Comparison of ENCODE assay signal across 37 cellular contexts in genomic region chr11:119979716-119980115, GRCh38.
"Had no signal": no experiment of that assay in that cellular context is flagged by ENCODE, and none has a peak within 500 bp of the region (broad histone marks: within the 10 kb centered on the region; RNA-seq: fewer than 3 reads in every experiment).

No MANE protein-coding gene starts in this region.

- H3K36me3 ChIP-seq: ascending aorta, cardiac muscle cell had no signal

- H3K4me3 ChIP-seq: ascending aorta, cardiac muscle cell had no signal

- H3K4me1 ChIP-seq: ascending aorta had no signal

- DNase-seq: activated B cell treated with CpG ODN at 0.5 μM for 24 hours; activated CD4-positive, alpha-beta memory T cell treated with anti-CD3 and anti-CD28 coated beads for 36 hours; activated CD4-positive, alpha-beta T cell treated with anti-CD3 and anti-CD28 coated beads for 4 hours; activated CD4-positive, alpha-beta T cell treated with anti-CD3 and anti-CD28 coated beads, Interleukin-2, amount 10 ng/mL, durations not matched to agents 24 days and 14 days; activated CD4-positive, alpha-beta T cell treated with anti-CD3 and anti-CD28 coated beads, Interleukin-2, amount 50 U/mL, for 1 hour; activated CD4-positive, alpha-beta T cell treated with anti-CD3 and anti-CD28 coated beads, Interleukin-2, amount 50 U/mL, for 4 hours; activated CD4-positive, CD25-positive, alpha-beta regulatory T cell treated with anti-CD3 and anti-CD28 coated beads, Interleukin-2, amount 50 U/mL, for 72 hours; activated CD8-positive, alpha-beta memory T cell treated with anti-CD3 and anti-CD28 coated beads, Interleukin-2, amount 50 U/mL, for 4 hours; activated CD8-positive, alpha-beta T cell treated with anti-CD3 and anti-CD28 coated beads for 36 hours; activated effector memory CD4-positive, alpha-beta T cell treated with anti-CD3 and anti-CD28 coated beads, Interleukin-2, amount 50 U/mL, for 16 hours; activated gamma-delta T cell treated with Interleukin-2 at 50 U/mL for 16 hours; activated naive CD4-positive, alpha-beta T cell; activated naive CD4-positive, alpha-beta T cell treated with anti-CD3 and anti-CD28 coated beads for 36 hours; activated naive CD8-positive, alpha-beta T cell treated with anti-CD3 and anti-CD28 coated beads, Interleukin-2, amount 10 ng/mL, durations not matched to agents 7 days and 5 days; activated naive CD8-positive, alpha-beta T cell treated with anti-CD3 and anti-CD28 coated beads, Interleukin-2, amount 50 U/mL, for 24 hours; activated T-cell treated with anti-CD3 and anti-CD28 coated beads for 4 hours; activated T-cell treated with anti-CD3 and anti-CD28 coated beads, Interleukin-2, amount 50 U/mL, for 1 hour; activated T-cell treated with anti-CD3 and anti-CD28 coated beads, Interleukin-2, amount 50 U/mL, for 4 hours; activated T-cell treated with anti-CD3 and anti-CD28 coated beads, Interleukin-2, amount 50 U/mL, for 72 hours; amygdala; anterior cingulate cortex; caudate nucleus; cerebellar nuclear complex; T-helper 1 cell; T-helper 2 cell; T-helper 9 cell had no signal

- H3K27ac ChIP-seq: ascending aorta, cardiac muscle cell, VCaP had no signal

- H3K4me3 Mint-ChIP-seq: activated B cell treated with CpG ODN at 0.5 μM for 24 hours; activated CD4-positive, alpha-beta memory T cell treated with anti-CD3 and anti-CD28 coated beads for 36 hours; activated CD4-positive, alpha-beta T cell treated with anti-CD3 and anti-CD28 coated beads, Interleukin-2, amount 10 ng/mL, durations not matched to agents 24 days and 14 days; activated CD8-positive, alpha-beta T cell treated with anti-CD3 and anti-CD28 coated beads for 36 hours; activated naive CD4-positive, alpha-beta T cell treated with anti-CD3 and anti-CD28 coated beads for 36 hours; activated naive CD4-positive, alpha-beta T cell treated with anti-CD3 and anti-CD28 coated beads, Interleukin-2, amount 50 U/mL, for 24 hours; activated naive CD8-positive, alpha-beta T cell; activated naive CD8-positive, alpha-beta T cell treated with anti-CD3 and anti-CD28 coated beads, Interleukin-2, amount 10 ng/mL, durations not matched to agents 7 days and 5 days; activated naive CD8-positive, alpha-beta T cell treated with anti-CD3 and anti-CD28 coated beads, Interleukin-2, amount 50 U/mL, for 24 hours; activated T-cell treated with anti-CD3 and anti-CD28 coated beads, Interleukin-2, amount 50 U/mL, for 4 hours; activated T-cell treated with anti-CD3 and anti-CD28 coated beads, Interleukin-2, amount 50 U/mL, for 72 hours; activated T-helper 1 cell treated with anti-CD3 and anti-CD28 coated beads, Interleukin-12 subunit alpha, Interleukin-12 subunit beta, Interleukin-2, Interleukin-4 antibody, amounts not matched to agents 30 ng/mL and 10 ng/mL and 1 ng/mL, durations not matched to agents 14 hours and 24 hours and 36 hours; activated T-helper 17 cell treated with anti-CD3 and anti-CD28 coated beads, Interleukin-2, amount 50 U/mL, for 72 hours; brain; central memory CD8-positive, alpha-beta T cell; T-helper 1 cell treated with Interleukin-12 subunit alpha and Interleukin-12 subunit beta and Interleukin-4 antibody, amounts not matched to agents 30 μg/mL and 1 μg/mL, for 36 hours; T-helper 2 cell treated with Interferon-gamma antibody and Interleukin-4, amounts not matched to agents 5 μg/mL and 100 μg/mL, for 36 hours had no signal

- H3K9me3 Mint-ChIP-seq: activated B cell treated with CpG ODN at 0.5 μM for 24 hours; activated CD4-positive, alpha-beta memory T cell treated with anti-CD3 and anti-CD28 coated beads for 36 hours; activated CD4-positive, alpha-beta T cell treated with anti-CD3 and anti-CD28 coated beads, Interleukin-2, amount 10 ng/mL, durations not matched to agents 24 days and 14 days; activated CD8-positive, alpha-beta T cell treated with anti-CD3 and anti-CD28 coated beads for 36 hours; activated naive CD4-positive, alpha-beta T cell treated with anti-CD3 and anti-CD28 coated beads for 36 hours; activated naive CD4-positive, alpha-beta T cell treated with anti-CD3 and anti-CD28 coated beads, Interleukin-2, amount 50 U/mL, for 24 hours; activated naive CD8-positive, alpha-beta T cell treated with anti-CD3 and anti-CD28 coated beads, Interleukin-2, amount 10 ng/mL, durations not matched to agents 7 days and 5 days; activated naive CD8-positive, alpha-beta T cell treated with anti-CD3 and anti-CD28 coated beads, Interleukin-2, amount 50 U/mL, for 24 hours; activated T-cell treated with anti-CD3 and anti-CD28 coated beads, Interleukin-2, amount 50 U/mL, for 4 hours; activated T-cell treated with anti-CD3 and anti-CD28 coated beads, Interleukin-2, amount 50 U/mL, for 72 hours; activated T-helper 1 cell treated with anti-CD3 and anti-CD28 coated beads, Interleukin-12 subunit alpha, Interleukin-12 subunit beta, Interleukin-2, Interleukin-4 antibody, amounts not matched to agents 30 ng/mL and 10 ng/mL and 1 ng/mL, durations not matched to agents 14 hours and 24 hours and 36 hours; activated T-helper 17 cell treated with anti-CD3 and anti-CD28 coated beads, Interleukin-2, amount 50 U/mL, for 72 hours; central memory CD8-positive, alpha-beta T cell; T-helper 1 cell treated with Interleukin-12 subunit alpha and Interleukin-12 subunit beta and Interleukin-4 antibody, amounts not matched to agents 30 μg/mL and 1 μg/mL, for 36 hours; T-helper 2 cell treated with Interferon-gamma antibody and Interleukin-4, amounts not matched to agents 5 μg/mL and 100 μg/mL, for 36 hours had no signal

- H3K27ac Mint-ChIP-seq: activated B cell treated with CpG ODN at 0.5 μM for 24 hours; activated CD4-positive, alpha-beta memory T cell treated with anti-CD3 and anti-CD28 coated beads for 36 hours; activated CD4-positive, alpha-beta T cell treated with anti-CD3 and anti-CD28 coated beads, Interleukin-2, amount 10 ng/mL, durations not matched to agents 24 days and 14 days; activated CD8-positive, alpha-beta T cell treated with anti-CD3 and anti-CD28 coated beads for 36 hours; activated naive CD4-positive, alpha-beta T cell treated with anti-CD3 and anti-CD28 coated beads for 36 hours; activated naive CD4-positive, alpha-beta T cell treated with anti-CD3 and anti-CD28 coated beads, Interleukin-2, amount 50 U/mL, for 24 hours; activated naive CD8-positive, alpha-beta T cell; activated naive CD8-positive, alpha-beta T cell treated with anti-CD3 and anti-CD28 coated beads, Interleukin-2, amount 10 ng/mL, durations not matched to agents 7 days and 5 days; activated naive CD8-positive, alpha-beta T cell treated with anti-CD3 and anti-CD28 coated beads, Interleukin-2, amount 50 U/mL, for 24 hours; activated T-cell treated with anti-CD3 and anti-CD28 coated beads, Interleukin-2, amount 50 U/mL, for 72 hours; activated T-helper 1 cell treated with anti-CD3 and anti-CD28 coated beads, Interleukin-12 subunit alpha, Interleukin-12 subunit beta, Interleukin-2, Interleukin-4 antibody, amounts not matched to agents 30 ng/mL and 10 ng/mL and 1 ng/mL, durations not matched to agents 14 hours and 24 hours and 36 hours; activated T-helper 17 cell treated with anti-CD3 and anti-CD28 coated beads, Interleukin-2, amount 50 U/mL, for 72 hours; T-helper 1 cell treated with Interleukin-12 subunit alpha and Interleukin-12 subunit beta and Interleukin-4 antibody, amounts not matched to agents 30 μg/mL and 1 μg/mL, for 36 hours; T-helper 2 cell treated with Interferon-gamma antibody and Interleukin-4, amounts not matched to agents 5 μg/mL and 100 μg/mL, for 36 hours had no signal

- H3K36me3 Mint-ChIP-seq: activated CD4-positive, alpha-beta memory T cell treated with anti-CD3 and anti-CD28 coated beads for 36 hours; activated naive CD4-positive, alpha-beta T cell treated with anti-CD3 and anti-CD28 coated beads, Interleukin-2, amount 50 U/mL, for 24 hours; activated naive CD8-positive, alpha-beta T cell; activated naive CD8-positive, alpha-beta T cell treated with anti-CD3 and anti-CD28 coated beads, Interleukin-2, amount 10 ng/mL, durations not matched to agents 7 days and 5 days; brain had no signal

- ATAC-seq: activated CD8-positive, alpha-beta T cell treated with anti-CD3 and anti-CD28 coated beads for 36 hours; activated naive CD8-positive, alpha-beta T cell treated with anti-CD3 and anti-CD28 coated beads, Interleukin-2, amount 50 U/mL, for 24 hours; activated T-cell treated with anti-CD3 and anti-CD28 coated beads, Interleukin-2, amount 50 U/mL, for 4 hours; activated T-cell treated with anti-CD3 and anti-CD28 coated beads, Interleukin-2, amount 50 U/mL, for 72 hours; activated T-helper 17 cell treated with anti-CD3 and anti-CD28 coated beads, Interleukin-2, amount 50 U/mL, for 72 hours had no signal

- H3K27me3 ChIP-seq: ascending aorta, cardiac muscle cell had no signal

- H3K4me1 Mint-ChIP-seq: activated B cell treated with CpG ODN at 0.5 μM for 24 hours; activated CD4-positive, alpha-beta T cell treated with anti-CD3 and anti-CD28 coated beads, Interleukin-2, amount 10 ng/mL, durations not matched to agents 24 days and 14 days; activated naive CD4-positive, alpha-beta T cell treated with anti-CD3 and anti-CD28 coated beads, Interleukin-2, amount 50 U/mL, for 24 hours; activated naive CD8-positive, alpha-beta T cell treated with anti-CD3 and anti-CD28 coated beads, Interleukin-2, amount 10 ng/mL, durations not matched to agents 7 days and 5 days; activated naive CD8-positive, alpha-beta T cell treated with anti-CD3 and anti-CD28 coated beads, Interleukin-2, amount 50 U/mL, for 24 hours; activated T-helper 17 cell treated with anti-CD3 and anti-CD28 coated beads, Interleukin-2, amount 50 U/mL, for 72 hours; central memory CD8-positive, alpha-beta T cell had no signal

- H3K27me3 Mint-ChIP-seq: activated CD4-positive, alpha-beta T cell treated with anti-CD3 and anti-CD28 coated beads, Interleukin-2, amount 10 ng/mL, durations not matched to agents 24 days and 14 days; activated naive CD8-positive, alpha-beta T cell had no signal

- H3K9me3 ChIP-seq: ascending aorta had no signal
